Comparison of ENCODE assay signal across 8 cellular contexts in the genomic region with DNA sequence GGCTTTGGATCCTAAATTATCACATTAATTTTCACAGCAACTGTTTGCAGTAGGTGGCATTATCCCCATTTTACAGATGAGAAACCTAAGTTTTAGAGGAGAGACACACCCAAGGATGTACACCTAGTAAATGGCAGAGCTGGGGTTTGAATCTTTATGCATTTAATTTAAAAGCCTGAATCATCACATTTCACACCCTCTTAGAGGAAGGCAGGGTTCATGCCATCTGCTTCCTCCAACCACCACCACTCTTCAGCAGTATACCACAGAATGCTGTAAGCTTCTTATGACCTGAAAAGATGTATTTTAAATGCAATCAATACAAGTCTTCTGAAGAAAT.
DNase-seq lines count a peak whose midpoint lies in the region; ATAC-seq and TF ChIP-seq lines count a peak whose summit lies in the region.

No MANE protein-coding gene starts in this region.

- H3K27me3 ChIP-seq in spleen (replicated peaks in 1 of 7), result no peaks in the 10 kb centered on the region
- no peaks in the 10 kb centered on the region for H3K27me3 ChIP-seq in GM23338 (ENCODE audit: insufficient read depth)

- no peak for TF ChIP-seq CTCF in spleen (IDR thresholded peaks at IDR 0.05 in 8 of 11, conservative IDR thresholded peaks at IDR 0.05 in 3 of 11)
- TF ChIP-seq CTCF in GM23338 (conservative IDR thresholded peaks at IDR 0.05; ENCODE audit: low read depth in 2 of 2), result no peak; a peak in 1 of 4 replicates
- TF ChIP-seq CTCF in GM13977 (IDR thresholded peaks at IDR 0.05; ENCODE audit: extremely low read depth, insufficient read depth, missing control alignments), result no peak

- peaks cover 29 to 42% of the 10 kb centered on the region in 2 donors for H3K4me1 Mint-ChIP-seq in effector memory CD8-positive, alpha-beta T cell (ENCODE audit: low read depth in 2 of 2)
- peaks cover 19% of the 10 kb centered on the region for H3K4me1 Mint-ChIP-seq in GM23338

- peak; percentile 55 for DNase-seq in NCI-H748 treated with DMSO at 0.1 percent for 48 hours (lab: John Stamatoyannopoulos, UW)
- DNase-seq in NCI-H748 (lab: John Stamatoyannopoulos, UW; ENCODE audit: unreplicated experiment), result no peak
- peak; percentile 10 for DNase-seq in NCI-H524 treated with DMSO at 0.1 percent for 48 hours (lab: John Stamatoyannopoulos, UW)
- DNase-seq in effector memory CD8-positive, alpha-beta T cell, result no peak
- no peak for DNase-seq in spleen
- no peak for DNase-seq in GM23338 (ENCODE audit: low spot score)
- no peak for DNase-seq in GM13977 (ENCODE audit: low spot score)

- H3K27ac Mint-ChIP-seq in effector memory CD8-positive, alpha-beta T cell, result peak overlapping the region; percentile 35 to 60
- no peak overlapping the region for H3K27ac Mint-ChIP-seq in GM23338

- no peaks in the 10 kb centered on the region for H3K9me3 Mint-ChIP-seq in effector memory CD8-positive, alpha-beta T cell
- no peaks in the 10 kb centered on the region for H3K9me3 Mint-ChIP-seq in GM23338

- H3K36me3 ChIP-seq in spleen, result no peaks in the 10 kb centered on the region
- no peaks in the 10 kb centered on the region for H3K36me3 ChIP-seq in GM23338 (ENCODE audit: insufficient read depth)

- H3K4me3 ChIP-seq in spleen, result no peak overlapping the region
- H3K4me3 ChIP-seq in GM23338, result no peak overlapping the region

- peak; percentile 76 for ATAC-seq in effector memory CD8-positive, alpha-beta T cell (replicated peaks)
- ATAC-seq in GM23338 (no peak), HG02642 (IDR thresholded peaks at IDR 0.05; ENCODE audit: poor library complexity, unreplicated experiment) (no peak)

- peaks cover 4% of the 10 kb centered on the region for H3K36me3 Mint-ChIP-seq in effector memory CD8-positive, alpha-beta T cell (ENCODE audit: insufficient read depth)
- H3K36me3 Mint-ChIP-seq in GM23338 (ENCODE audit: low read depth), result no peaks in the 10 kb centered on the region

- no peak overlapping the region for H3K4me2 ChIP-seq in GM23338

- peak overlapping the region in 6 of 8 donors; percentile 42 to 63 (median 54) for H3K27ac ChIP-seq in spleen
- no peak overlapping the region for H3K27ac ChIP-seq in GM23338 (ENCODE audit: low read depth)

- H3F3A ChIP-seq in GM23338 (replicated peaks; ENCODE audit: low read depth), result no peaks in the 10 kb centered on the region

- peak overlapping the region; percentile 3 to 25 for H3K4me3 Mint-ChIP-seq in effector memory CD8-positive, alpha-beta T cell
- no peak overlapping the region for H3K4me3 Mint-ChIP-seq in GM23338

- no peaks in the 10 kb centered on the region for H3K9me2 ChIP-seq in GM23338 (ENCODE audit: insufficient read depth)

- intact Hi-C loops in spleen (cut with DNase I; ENCODE audit: low total_unique reads), result no loop called here

- H2AFZ ChIP-seq in GM23338, result no peak overlapping the region

- H3K27me3 Mint-ChIP-seq in effector memory CD8-positive, alpha-beta T cell, result no peaks in the 10 kb centered on the region
- peaks cover 2% of the 10 kb centered on the region for H3K27me3 Mint-ChIP-seq in GM23338 (ENCODE audit: insufficient read depth, low read depth, poor library complexity)

- H3K79me2 ChIP-seq in GM23338 (replicated peaks; ENCODE audit: insufficient read depth), result no peaks in the 10 kb centered on the region

- in situ Hi-C loops in GM13977 (cut with MboI; ENCODE audit: low pct_unique_long_range_greater_than_20kb, low sequenced_read_pairs, unreplicated experiment), result loop anchor here (25.0 kb wide), 1 partner anchor 320 kb away; no protein-coding TSS in a partner anchor

- no peak for TF ChIP-seq POLR2A in spleen (IDR thresholded peaks at IDR 0.05)

- H3K4me1 ChIP-seq in spleen (peaks cover 11 to 48% (median 26%) of the 10 kb centered on the region in 6 donors), GM23338 (ENCODE audit: insufficient read depth) (no peaks in the 10 kb centered on the region; the same call in 1 of the 2 replicates)

- H3K9me3 ChIP-seq in spleen, result no peaks in the 10 kb centered on the region

- H4K20me1 ChIP-seq in GM23338 (replicated peaks; ENCODE audit: insufficient read depth), result no peaks in the 10 kb centered on the region

TF ChIP-seq in GM23338, 12 proteins besides CTCF, POLR2A, EP300 and RAD21 (continues in another document):
- no peak for TF ChIP-seq EZH2phosphoT487 (IDR thresholded peaks at IDR 0.05; ENCODE audit: unreplicated experiment)
- TF ChIP-seq CREB1 (CRISPR knock-in tag; IDR thresholded peaks at IDR 0.05; ENCODE audit: low read depth), result no peak
- TF ChIP-seq, protein P1, sequence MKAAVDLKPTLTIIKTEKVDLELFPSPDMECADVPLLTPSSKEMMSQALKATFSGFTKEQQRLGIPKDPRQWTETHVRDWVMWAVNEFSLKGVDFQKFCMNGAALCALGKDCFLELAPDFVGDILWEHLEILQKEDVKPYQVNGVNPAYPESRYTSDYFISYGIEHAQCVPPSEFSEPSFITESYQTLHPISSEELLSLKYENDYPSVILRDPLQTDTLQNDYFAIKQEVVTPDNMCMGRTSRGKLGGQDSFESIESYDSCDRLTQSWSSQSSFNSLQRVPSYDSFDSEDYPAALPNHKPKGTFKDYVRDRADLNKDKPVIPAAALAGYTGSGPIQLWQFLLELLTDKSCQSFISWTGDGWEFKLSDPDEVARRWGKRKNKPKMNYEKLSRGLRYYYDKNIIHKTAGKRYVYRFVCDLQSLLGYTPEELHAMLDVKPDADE (IDR thresholded peaks at IDR 0.05), result no peak
- no peak for TF ChIP-seq EZH2 (IDR thresholded peaks at IDR 0.05; ENCODE audit: low read depth, unreplicated experiment)
- no peak for TF ChIP-seq JUNB (IDR thresholded peaks at IDR 0.05; ENCODE audit: unreplicated experiment)
- no peak for TF ChIP-seq POLR2AphosphoS5 (IDR thresholded peaks at IDR 0.05; ENCODE audit: low read depth)
- no peak for TF ChIP-seq ZNF462 (CRISPR knock-in tag; IDR thresholded peaks at IDR 0.05)

Comparison
In these comparisons a context has a peak if more than half of its experiments do, and no peak if none do; other contexts are left out.
1. DNase-seq: peak in NCI-H748 treated with DMSO at 0.1 percent for 48 hours (single experiment) and NCI-H524 treated with DMSO at 0.1 percent for 48 hours (single experiment); none in NCI-H748 (single experiment), effector memory CD8-positive, alpha-beta T cell (0 of 3), spleen (single experiment), GM23338 (single experiment) and GM13977 (single experiment).